In genomic region chr19:10421240-10421948, GRCh38 we compare ENCODE assay signal across 1 cellular context.
A peak's percentile ranks its signal among the peaks of the same experiment; 100 is the strongest.
TF ChIP-seq lines count a peak whose summit lies in the region.

No MANE protein-coding gene starts in this region.

TF ChIP-seq in HepG2, 621 proteins besides CTCF, POLR2A, EP300 and RAD21:
- TF ChIP-seq ZNF800 (CRISPR knock-in tag; IDR thresholded peaks at IDR 0.05), result peak; percentile 8; the same call in 1 of the 2 replicates
- TF ChIP-seq ZNF564 (CRISPR knock-in tag; IDR thresholded peaks at IDR 0.05), result no peak
- no peak for TF ChIP-seq USF2 (IDR thresholded peaks at IDR 0.05; ENCODE audit: low read depth, low read length)
- TF ChIP-seq USF2 (CRISPR knock-in tag; IDR thresholded peaks at IDR 0.05; ENCODE audit: borderline replicate concordance), result no peak
